3 cellular contexts compared by ENCODE assay signal in genomic region chr17:81308161-81308560, GRCh38.
TF ChIP-seq lines count a peak whose summit lies in the region.

No MANE protein-coding gene starts in this region.

TF ChIP-seq in K562, 482 proteins besides CTCF, POLR2A, EP300 and RAD21 (continues in another document):
- TF ChIP-seq HES1 (IDR thresholded peaks at IDR 0.05; ENCODE audit: low read depth) (no peak), MAFG (tag; conservative IDR thresholded peaks at IDR 0.05) (no peak), TAF9B (IDR thresholded peaks at IDR 0.05; ENCODE audit: partially characterized antibody) (no peak), CEBPZ (IDR thresholded peaks at IDR 0.05; ENCODE audit: borderline replicate concordance, low read depth, low read length) (no peak), NCOA4 (IDR thresholded peaks at IDR 0.05; ENCODE audit: partially characterized antibody) (no peak), RFX5 (IDR thresholded peaks at IDR 0.05; ENCODE audit: low read depth, low read length) (no peak), ARID4B (CRISPR knock-in tag; IDR thresholded peaks at IDR 0.05) (no peak), DNMT1 (IDR thresholded peaks at IDR 0.05) (no peak)

TF ChIP-seq in HepG2, 621 proteins besides CTCF, POLR2A, EP300 and RAD21:
- TF ChIP-seq ZNF629 (CRISPR knock-in tag; conservative IDR thresholded peaks at IDR 0.05) (peak; percentile 54), ZNF552 (CRISPR knock-in tag; IDR thresholded peaks at IDR 0.05; ENCODE audit: borderline replicate concordance) (no peak)

TF ChIP-seq in HEK293T, 16 proteins besides CTCF, POLR2A, EP300 and RAD21:
- TF ChIP-seq L3MBTL2 (conservative IDR thresholded peaks at IDR 0.05) (no peak), SUZ12 (IDR thresholded peaks at IDR 0.05) (no peak), ELF4 (IDR thresholded peaks at IDR 0.05) (no peak), NFRKB (IDR thresholded peaks at IDR 0.05) (no peak), ZNF384 (IDR thresholded peaks at IDR 0.05) (no peak), SP1 (IDR thresholded peaks at IDR 0.05) (no peak), PKNOX1 (IDR thresholded peaks at IDR 0.05) (no peak), ARNT (IDR thresholded peaks at IDR 0.05) (no peak), FOXM1 (IDR thresholded peaks at IDR 0.05; ENCODE audit: borderline replicate concordance) (no peak), FOXK2 (IDR thresholded peaks at IDR 0.05) (no peak), BHLHE40 (IDR thresholded peaks at IDR 0.05; ENCODE audit: borderline replicate concordance) (no peak), FOXA1 (IDR thresholded peaks at IDR 0.05) (no peak), CTBP1 (IDR thresholded peaks at IDR 0.05; ENCODE audit: borderline replicate concordance) (no peak), HDGF (IDR thresholded peaks at IDR 0.05; ENCODE audit: borderline replicate concordance) (no peak), TARDBP (IDR thresholded peaks at IDR 0.05) (no peak), LEF1 (IDR thresholded peaks at IDR 0.05; ENCODE audit: borderline replicate concordance) (no peak)
